ENCODE assay signal across 11 cellular contexts in the genomic region with DNA sequence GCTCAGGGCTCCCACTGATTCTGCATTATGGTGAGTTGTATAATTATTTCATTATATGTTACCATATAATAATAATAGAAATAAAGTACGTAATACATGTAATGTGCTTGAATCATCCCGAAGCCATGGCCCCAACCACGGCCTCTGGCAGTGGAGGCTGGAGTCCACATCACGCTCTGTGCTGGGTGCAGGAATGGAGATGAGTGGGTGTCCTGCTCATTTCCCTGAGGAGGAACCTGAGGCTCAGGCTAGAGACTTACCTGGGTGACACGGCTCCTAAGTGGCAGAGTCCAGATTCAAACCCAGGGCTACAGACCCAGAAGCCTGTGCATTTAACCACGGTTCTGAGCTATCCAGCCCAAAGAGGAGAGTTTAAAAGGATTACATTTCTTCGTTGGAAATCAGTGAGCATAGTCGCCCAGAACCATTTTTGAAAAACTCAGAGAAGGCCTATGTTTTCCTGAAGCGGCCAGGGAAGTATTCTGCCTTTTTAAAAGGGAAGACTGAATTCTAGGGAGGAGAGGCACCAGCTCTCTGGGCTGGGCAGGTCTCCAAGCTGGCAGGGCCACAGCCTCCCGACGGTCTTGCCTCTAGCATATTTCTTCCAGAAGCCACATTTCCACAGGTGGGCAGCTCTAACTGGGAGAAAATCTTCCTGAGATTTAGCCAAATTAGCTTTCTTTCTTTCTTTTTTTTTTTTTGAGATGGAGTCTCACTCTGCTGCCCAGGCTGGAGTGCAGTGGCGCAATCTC. TPM values are rescaled to one million over a fixed set of nuclear protein-coding genes. Genes with fewer than 3 reads are reported as not detected.
A peak's percentile ranks its signal among the peaks of the same experiment; 100 is the strongest.
DNase-seq lines count a peak whose midpoint lies in the region; ATAC-seq and TF ChIP-seq lines count a peak whose summit lies in the region.
"Had no signal": no experiment of that assay in that cellular context is flagged by ENCODE, and none has a peak within 500 bp of the region (broad histone marks: within the 10 kb centered on the region; RNA-seq: fewer than 3 reads in every experiment).

No MANE protein-coding gene starts in this region.

- TF ChIP-seq CTCF in GM23338 (conservative IDR thresholded peaks at IDR 0.05; ENCODE audit: low read depth in 2 of 2) (no peak), endodermal cell (conservative IDR thresholded peaks at IDR 0.05) (no peak), OCI-LY7 (conservative IDR thresholded peaks at IDR 0.05; ENCODE audit: low read length) (no peak)

- H3K9ac ChIP-seq in endodermal cell (ENCODE audit: extremely low read depth, low read length, poor library complexity, severe bottlenecking), result no peak overlapping the region
- H3K9ac ChIP-seq: SK-N-SH had no signal

- H3K4me2 ChIP-seq in GM23338 (no peak overlapping the region), OCI-LY7 (ENCODE audit: low read length) (no peak overlapping the region)
- H3K4me2 ChIP-seq: SK-N-SH had no signal

- no peaks in the 10 kb centered on the region for H3F3A ChIP-seq in GM23338 (replicated peaks; ENCODE audit: low read depth)

- DNase-seq in GM23338 (ENCODE audit: low spot score) (no peak), T-cell (peak in 1 of 34 experiments; percentile 3), endodermal cell (peak; percentile 22), OCI-LY7 (ENCODE audit: low spot score) (no peak)
- DNase-seq: NCI-H748 treated with DMSO at 0.1 percent for 48 hours, right cardiac atrium, SK-N-SH had no signal

- H3K4me1 Mint-ChIP-seq in GM23338 (peaks cover 59% of the 10 kb centered on the region), T-cell (peaks cover 89 to 97% (median 93%) of the 10 kb centered on the region in 3 donors), endodermal cell (peaks cover 30% of the 10 kb centered on the region)

- H3K4me3 Mint-ChIP-seq in GM23338, result no peak overlapping the region
- H3K4me3 Mint-ChIP-seq in T-cell, result peak overlapping the region in 1 of 3 donors; percentile 100
- no peak overlapping the region for H3K4me3 Mint-ChIP-seq in endodermal cell

- H3K36me3 Mint-ChIP-seq in GM23338 (ENCODE audit: low read depth), result no peaks in the 10 kb centered on the region
- peaks cover 25% of the 10 kb centered on the region for H3K36me3 Mint-ChIP-seq in T-cell
- H3K36me3 Mint-ChIP-seq in endodermal cell (ENCODE audit: low read depth), result no peaks in the 10 kb centered on the region

- no peak overlapping the region for H2AFZ ChIP-seq in GM23338
- H2AFZ ChIP-seq in OCI-LY7 (ENCODE audit: low read length), result no peak overlapping the region

- ATAC-seq in GM23338 (no peak), T-cell (replicated peaks in 1 of 4) (no peak), HG03045 (IDR thresholded peaks at IDR 0.05; ENCODE audit: unreplicated experiment) (no peak), GM19351 (IDR thresholded peaks at IDR 0.05; ENCODE audit: unreplicated experiment) (no peak), SK-N-SH treated with all-trans-retinoic acid at 6 μM for 48 hours (no peak)
- ATAC-seq: right cardiac atrium had no signal

- H3K4me1 ChIP-seq in GM23338 (ENCODE audit: insufficient read depth), result peaks cover 34% of the 10 kb centered on the region
- H3K4me1 ChIP-seq in endodermal cell (ENCODE audit: control insufficient read depth, insufficient read depth, low read length), result peaks cover 6% of the 10 kb centered on the region
- H3K4me1 ChIP-seq in OCI-LY7 (ENCODE audit: insufficient read depth, low read length, poor library complexity, severe bottlenecking), result peaks cover 37% of the 10 kb centered on the region

- no peak overlapping the region for H3K27ac ChIP-seq in GM23338 (ENCODE audit: low read depth)
- H3K27ac ChIP-seq in endodermal cell (ENCODE audit: low read depth, low read length), result no peak overlapping the region
- peak overlapping the region in 16 of 21 experiments; percentile 4 to 100 (median 57) for H3K27ac ChIP-seq in skin epidermis
- no peak overlapping the region for H3K27ac ChIP-seq in OCI-LY7 (ENCODE audit: low read depth, low read length, poor library complexity, severe bottlenecking)

- H4K20me1 ChIP-seq in GM23338 (replicated peaks; ENCODE audit: insufficient read depth) (no peaks in the 10 kb centered on the region; the same call in 1 of the 2 replicates), OCI-LY7 (ENCODE audit: insufficient read depth, low read length) (peaks cover 4% of the 10 kb centered on the region; the same call in 1 of the 2 replicates)

- H3K27me3 ChIP-seq in GM23338 (ENCODE audit: insufficient read depth) (no peaks in the 10 kb centered on the region), endodermal cell (ENCODE audit: control insufficient read depth, insufficient read depth, low read length, poor library complexity, severe bottlenecking) (no peaks in the 10 kb centered on the region)

- H3K79me2 ChIP-seq in GM23338 (replicated peaks; ENCODE audit: insufficient read depth), result peaks cover 55% of the 10 kb centered on the region
- H3K79me2 ChIP-seq in OCI-LY7 (ENCODE audit: insufficient read depth, low read depth, low read length), result peaks cover 31% of the 10 kb centered on the region

- no peaks in the 10 kb centered on the region for H3K9me3 Mint-ChIP-seq in GM23338
- no peaks in the 10 kb centered on the region for H3K9me3 Mint-ChIP-seq in T-cell
- H3K9me3 Mint-ChIP-seq in endodermal cell, result no peaks in the 10 kb centered on the region

- BruUV-seq in OCI-LY7 (replicated peaks; lab: Mats Ljungman, UMichigan), result no TSS peak

- CTCF ChIA-PET in T-cell (lab: Charles Lee), result interaction anchor here in 1 of 2 donors (0.7 to 4.4 kb wide), 3 partner anchors 10 to 85 kb away, joined by 3 to 27 read pairs (median 4); no protein-coding TSS in a partner anchor
- CTCF ChIA-PET in OCI-LY7 (lab: Charles Lee; ENCODE audit: unreplicated experiment), result interaction anchor here (1.4 kb wide), 1 partner anchor 35 kb away, joined by 3 read pairs; no protein-coding TSS in a partner anchor

- POLR2A ChIA-PET in T-cell (lab: Charles Lee), result no interaction called here
- POLR2A ChIA-PET in OCI-LY7 (lab: Charles Lee), result interaction anchor here (1.7 kb wide), 1 partner anchor 27 kb away, joined by 4 read pairs; no protein-coding TSS in a partner anchor

- H3K9me3 ChIP-seq in endodermal cell (ENCODE audit: control insufficient read depth, low read length), result no peaks in the 10 kb centered on the region
- H3K9me3 ChIP-seq in OCI-LY7 (ENCODE audit: low read length), result no peaks in the 10 kb centered on the region
- H3K9me3 ChIP-seq: SK-N-SH had no signal

- H3K4me3 ChIP-seq in GM23338 (no peak overlapping the region), endodermal cell (ENCODE audit: low read length) (no peak overlapping the region), skin epidermis (no peak overlapping the region), OCI-LY7 (ENCODE audit: low read depth, low read length, poor library complexity, severe bottlenecking) (no peak overlapping the region)

- WGBS in endodermal cell (ENCODE audit: insufficient coverage in 1 of 2, insufficient read length in 1 of 2), 2 experiments, result 93 to 98% methylated on average over 8 to 12 of the region's 12 CpGs

- H3K36me3 ChIP-seq in GM23338 (ENCODE audit: insufficient read depth) (no peaks in the 10 kb centered on the region), endodermal cell (ENCODE audit: control insufficient read depth, insufficient read depth, low read length) (no peaks in the 10 kb centered on the region), OCI-LY7 (ENCODE audit: insufficient read depth, low read length) (no peaks in the 10 kb centered on the region; the same call in 1 of the 2 replicates)

- 0 out of 2 replicates have a peak overlapping the region, but pooled peaks have one; percentile 67 for H3K27ac Mint-ChIP-seq in GM23338
- peak overlapping the region; percentile 94 to 99 for H3K27ac Mint-ChIP-seq in T-cell
- H3K27ac Mint-ChIP-seq in endodermal cell, result no peak overlapping the region

- intact Hi-C loops in OCI-LY7 (cut with micrococcal nuclease; ENCODE audit: unreplicated experiment), result no loop called here

- H3K27me3 Mint-ChIP-seq in GM23338 (ENCODE audit: insufficient read depth, low read depth, poor library complexity) (peaks cover 9% of the 10 kb centered on the region), T-cell (no peaks in the 10 kb centered on the region), endodermal cell (ENCODE audit: insufficient read depth) (no peaks in the 10 kb centered on the region)

- H3K9me2 ChIP-seq in GM23338 (ENCODE audit: insufficient read depth), result no peaks in the 10 kb centered on the region
- H3K9me2 ChIP-seq in OCI-LY7 (ENCODE audit: insufficient read depth, low read length), result no peaks in the 10 kb centered on the region
- H3K9me2 ChIP-seq: SK-N-SH had no signal

TF ChIP-seq in SK-N-SH treated with all-trans-retinoic acid at 6 μM for 48 hours, 23 proteins besides CTCF, POLR2A, EP300 and RAD21 (continues in another document):
- TF ChIP-seq ARNTL (CRISPR knock-in tag; IDR thresholded peaks at IDR 0.05; ENCODE audit: borderline replicate concordance, low read depth), result no peak
- TF ChIP-seq, protein P1, sequence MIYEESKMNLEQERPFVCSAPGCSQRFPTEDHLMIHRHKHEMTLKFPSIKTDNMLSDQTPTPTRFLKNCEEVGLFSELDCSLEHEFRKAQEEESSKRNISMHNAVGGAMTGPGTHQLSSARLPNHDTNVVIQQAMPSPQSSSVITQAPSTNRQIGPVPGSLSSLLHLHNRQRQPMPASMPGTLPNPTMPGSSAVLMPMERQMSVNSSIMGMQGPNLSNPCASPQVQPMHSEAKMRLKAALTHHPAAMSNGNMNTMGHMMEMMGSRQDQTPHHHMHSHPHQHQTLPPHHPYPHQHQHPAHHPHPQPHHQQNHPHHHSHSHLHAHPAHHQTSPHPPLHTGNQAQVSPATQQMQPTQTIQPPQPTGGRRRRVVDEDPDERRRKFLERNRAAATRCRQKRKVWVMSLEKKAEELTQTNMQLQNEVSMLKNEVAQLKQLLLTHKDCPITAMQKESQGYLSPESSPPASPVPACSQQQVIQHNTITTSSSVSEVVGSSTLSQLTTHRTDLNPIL (CRISPR knock-in tag; IDR thresholded peaks at IDR 0.05; ENCODE audit: low read depth), result no peak
- no peak for TF ChIP-seq PPARA (CRISPR knock-in tag; IDR thresholded peaks at IDR 0.05; ENCODE audit: borderline replicate concordance)
- TF ChIP-seq ZFP30 (CRISPR knock-in tag; IDR thresholded peaks at IDR 0.05), result no peak
- no peak for TF ChIP-seq GLIS3 (CRISPR knock-in tag; IDR thresholded peaks at IDR 0.05)

RNA-seq across cellular contexts. Expression of a gene that starts 6.7 kb away (rescaled TPM):
- 16.9 and 17.6 TPM in 2 replicates for total RNA-seq in GM23338 (2014; rRNA removed; shearing (Covaris generic))
- 5.6 and 6.4 TPM in 2 replicates for polyA plus RNA-seq in GM23338 (2016; fragmentation: Nextera tagmentation; extraction: Ambion mirVana)
- total RNA-seq in T-cell (100 to 1,000 TPM; 186 to 281 (median 221) TPM), endodermal cell (10 to 100 TPM; 30.6 to 31.6 TPM), OCI-LY7 (2022) (73.1 and 101 TPM in 2 replicates)
- polyA plus RNA-seq in endodermal cell (2013, experiment 1 of 2), result 8.0 TPM
- polyA plus RNA-seq in endodermal cell (2013, experiment 2 of 2), result 7.6 TPM
- 33.0 and 82.8 TPM in 2 replicates for total RNA-seq in OCI-LY7 (2014; rRNA removed; shearing (Covaris generic))

RNA-seq across cellular contexts. Expression of a gene that starts 51.9 kb away (rescaled TPM):
- total RNA-seq in GM23338 (2014; rRNA removed; shearing (Covaris generic)), result 30.6 and 33.9 TPM in 2 replicates
- 47.2 and 50.8 TPM in 2 replicates for polyA plus RNA-seq in GM23338 (2016; fragmentation: Nextera tagmentation; extraction: Ambion mirVana)
- total RNA-seq in T-cell (10 to 100 TPM; 53.5 to 83.2 (median 73.9) TPM), endodermal cell (10 to 100 TPM; 22.3 to 22.4 TPM), OCI-LY7 (2022) (84.0 and 89.4 TPM in 2 replicates)
- 51.9 TPM for polyA plus RNA-seq in endodermal cell (2013, experiment 1 of 2)
- polyA plus RNA-seq in endodermal cell (2013, experiment 2 of 2), result 43.8 TPM
- total RNA-seq in OCI-LY7 (2014; rRNA removed; shearing (Covaris generic)), result 51.1 and 52.1 TPM in 2 replicates

Comparison
In these comparisons a context has a peak if more than half of its experiments do, and no peak if none do; other contexts are left out.
1. H3K27ac ChIP-seq: peak in skin epidermis (16 of 21); none in GM23338 (single experiment), endodermal cell (single experiment) and OCI-LY7 (single experiment).